27 cellular contexts compared by ENCODE assay signal in the genomic region with DNA sequence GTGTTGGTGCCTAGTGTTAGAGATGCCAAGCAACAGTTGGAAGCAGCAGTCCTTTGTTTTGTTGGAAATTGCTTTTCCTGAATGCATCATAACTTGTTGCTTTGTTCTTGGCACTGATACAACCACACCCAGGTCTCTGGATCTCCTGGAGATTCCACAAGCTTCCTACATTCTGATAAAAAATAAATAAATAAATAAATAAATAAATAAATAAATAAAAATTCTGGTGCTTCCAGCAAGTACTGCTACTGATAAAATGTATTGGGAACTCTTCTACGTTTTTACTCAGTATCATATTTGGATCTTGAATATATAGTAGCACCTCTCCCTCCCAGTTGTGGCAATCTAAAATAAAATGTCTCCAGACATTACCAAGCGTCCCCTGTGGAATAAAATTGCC.
"Had no signal": no experiment of that assay in that cellular context is flagged by ENCODE, and none has a peak within 500 bp of the region (broad histone marks: within the 10 kb centered on the region; RNA-seq: fewer than 3 reads in every experiment).

No MANE protein-coding gene starts in this region.

- H3K27ac ChIP-seq: adrenal gland, KMS-11, Peyer's patch had no signal

- H3K4me1 ChIP-seq: adrenal gland, Peyer's patch had no signal

- H3K27me3 ChIP-seq: adrenal gland, Peyer's patch had no signal

- DNase-seq: activated CD4-positive, alpha-beta memory T cell treated with anti-CD3 and anti-CD28 coated beads for 36 hours; activated CD4-positive, alpha-beta T cell treated with anti-CD3 and anti-CD28 coated beads, Interleukin-2, amount 10 ng/mL, durations not matched to agents 7 days and 5 days; activated CD8-positive, alpha-beta memory T cell treated with anti-CD3 and anti-CD28 coated beads, Interleukin-2, amount 50 U/mL, for 4 hours; activated gamma-delta T cell treated with Interleukin-2 at 50 U/mL for 16 hours; activated naive CD4-positive, alpha-beta T cell treated with anti-CD3 and anti-CD28 coated beads for 36 hours; activated T-cell treated with anti-CD3 and anti-CD28 coated beads for 4 hours; activated T-cell treated with anti-CD3 and anti-CD28 coated beads, Interleukin-2, amount 50 U/mL, for 4 hours; adrenal gland; NCI-H1092 treated with DMSO at 0.1 percent for 48 hours; NCI-H1436; NCI-H1694; NCI-H1930; NCI-H2081 treated with DMSO at 0.1 percent for 48 hours; NCI-H345; NCI-H524 treated with DMSO at 0.1 percent for 48 hours; NCI-H748 treated with DMSO at 0.1 percent for 48 hours; NK-92 treated with Interleukin-12 subunit alpha and Interleukin-12 subunit beta, amount 100 ng/mL, for 24 hours; PC-3; Peyer's patch; RPMI8226; SIG-M5; T1000 had no signal

- H3K4me2 ChIP-seq: KMS-11 had no signal

- H3K27ac Mint-ChIP-seq: activated CD4-positive, alpha-beta memory T cell treated with anti-CD3 and anti-CD28 coated beads for 36 hours; activated CD4-positive, alpha-beta T cell treated with anti-CD3 and anti-CD28 coated beads, Interleukin-2, amount 10 ng/mL, durations not matched to agents 7 days and 5 days; activated naive CD4-positive, alpha-beta T cell treated with anti-CD3 and anti-CD28 coated beads for 36 hours; activated naive CD4-positive, alpha-beta T cell treated with anti-CD3 and anti-CD28 coated beads, Interleukin-2, amount 50 U/mL, for 72 hours; activated T-helper 1 cell treated with anti-CD3 and anti-CD28 coated beads, Interleukin-12 subunit alpha, Interleukin-12 subunit beta, Interleukin-2, Interleukin-4 antibody, amounts not matched to agents 30 ng/mL and 10 ng/mL and 1 ng/mL, durations not matched to agents 14 hours and 24 hours and 36 hours; brain had no signal

- H3K9ac ChIP-seq: KMS-11 had no signal

- H3K27me3 Mint-ChIP-seq: activated CD4-positive, alpha-beta memory T cell treated with anti-CD3 and anti-CD28 coated beads for 36 hours; activated CD4-positive, alpha-beta T cell treated with anti-CD3 and anti-CD28 coated beads, Interleukin-2, amount 10 ng/mL, durations not matched to agents 7 days and 5 days; brain had no signal

- H3K4me3 Mint-ChIP-seq: activated CD4-positive, alpha-beta memory T cell treated with anti-CD3 and anti-CD28 coated beads for 36 hours; activated CD4-positive, alpha-beta T cell treated with anti-CD3 and anti-CD28 coated beads, Interleukin-2, amount 10 ng/mL, durations not matched to agents 7 days and 5 days; activated naive CD4-positive, alpha-beta T cell treated with anti-CD3 and anti-CD28 coated beads for 36 hours; activated T-cell treated with anti-CD3 and anti-CD28 coated beads, Interleukin-2, amount 50 U/mL, for 4 hours; activated T-helper 1 cell treated with anti-CD3 and anti-CD28 coated beads, Interleukin-12 subunit alpha, Interleukin-12 subunit beta, Interleukin-2, Interleukin-4 antibody, amounts not matched to agents 30 ng/mL and 10 ng/mL and 1 ng/mL, durations not matched to agents 14 hours and 24 hours and 36 hours; brain had no signal

- H3K4me3 ChIP-seq: adrenal gland, Peyer's patch had no signal

- H3K36me3 ChIP-seq: adrenal gland, Peyer's patch had no signal

- H3K36me3 Mint-ChIP-seq: activated CD4-positive, alpha-beta memory T cell treated with anti-CD3 and anti-CD28 coated beads for 36 hours; brain had no signal

- H3K9me3 ChIP-seq: adrenal gland had no signal

- H3K4me1 Mint-ChIP-seq: activated CD4-positive, alpha-beta T cell treated with anti-CD3 and anti-CD28 coated beads, Interleukin-2, amount 10 ng/mL, durations not matched to agents 7 days and 5 days had no signal

- ATAC-seq: activated naive CD4-positive, alpha-beta T cell treated with anti-CD3 and anti-CD28 coated beads, Interleukin-2, amount 50 U/mL, for 72 hours; activated T-cell treated with anti-CD3 and anti-CD28 coated beads, Interleukin-2, amount 50 U/mL, for 4 hours; PC-3; Right ventricle myocardium inferior had no signal
